29 cellular contexts compared by ENCODE assay signal in the genomic region with DNA sequence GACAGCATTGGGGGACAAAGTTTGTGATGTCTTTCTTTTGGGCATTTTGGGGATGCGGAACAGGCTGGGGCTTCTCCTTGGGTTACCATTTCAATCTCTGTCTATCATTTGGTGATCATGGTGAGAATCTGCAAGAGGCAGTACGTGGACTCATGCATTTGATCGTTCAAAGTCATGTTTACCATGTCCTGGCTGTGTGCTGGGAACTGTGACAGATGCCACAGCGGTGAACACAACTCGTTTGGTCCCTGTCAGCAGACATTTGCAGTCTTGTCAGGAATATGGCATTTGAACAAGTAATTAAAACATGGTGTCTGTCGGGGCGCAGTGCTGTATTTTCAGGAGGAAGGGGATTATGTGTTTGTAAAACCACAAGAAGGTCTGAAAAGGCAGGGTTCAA.
"Had no signal": no experiment of that assay in that cellular context is flagged by ENCODE, and none has a peak within 500 bp of the region (broad histone marks: within the 10 kb centered on the region; RNA-seq: fewer than 3 reads in every experiment).

No MANE protein-coding gene starts in this region.

- H3K36me3 ChIP-seq: ascending aorta, brain microvascular endothelial cell, esophagus muscularis mucosa, gastrocnemius medialis, heart left ventricle had no signal

- H3K4me3 ChIP-seq: ascending aorta, esophagus muscularis mucosa, gastrocnemius medialis, heart left ventricle had no signal

- ATAC-seq: activated CD4-positive, alpha-beta T cell treated with anti-CD3 and anti-CD28 coated beads for 36 hours; activated CD8-positive, alpha-beta memory T cell treated with anti-CD3 and anti-CD28 coated beads, Interleukin-2, amount 10 ng/mL, durations not matched to agents 7 days and 5 days; activated CD8-positive, alpha-beta T cell treated with anti-CD3 and anti-CD28 coated beads, Interleukin-2, amount 10 ng/mL, durations not matched to agents 7 days and 5 days; activated naive CD4-positive, alpha-beta T cell treated with anti-CD3 and anti-CD28 coated beads, Interleukin-2, amount 50 U/mL, for 72 hours; activated T-cell treated with anti-CD3 and anti-CD28 coated beads, Interleukin-2, amount 50 U/mL, for 72 hours; effector memory CD8-positive, alpha-beta T cell; foreskin keratinocyte; gastrocnemius medialis; heart left ventricle had no signal

- H3K4me1 ChIP-seq: ascending aorta, esophagus muscularis mucosa, foreskin keratinocyte, gastrocnemius medialis had no signal

- FAIRE-seq: colon had no signal

- H3K27me3 ChIP-seq: ascending aorta, brain microvascular endothelial cell, foreskin keratinocyte had no signal

- H3K9me3 ChIP-seq: ascending aorta, esophagus muscularis mucosa, gastrocnemius medialis, heart left ventricle had no signal

- DNase-seq: activated CD4-positive, alpha-beta memory T cell treated with anti-CD3 and anti-CD28 coated beads for 36 hours; activated CD4-positive, alpha-beta T cell treated with anti-CD3 and anti-CD28 coated beads for 36 hours; activated CD4-positive, alpha-beta T cell treated with anti-CD3 and anti-CD28 coated beads, Interleukin-2, amount 10 ng/mL, durations not matched to agents 24 days and 14 days; activated CD4-positive, CD25-positive, alpha-beta regulatory T cell; activated CD4-positive, CD25-positive, alpha-beta regulatory T cell treated with anti-CD3 and anti-CD28 coated beads, Interleukin-2, amount 50 U/mL, for 72 hours; activated CD8-positive, alpha-beta memory T cell treated with anti-CD3 and anti-CD28 coated beads, Interleukin-2, amount 10 ng/mL, durations not matched to agents 7 days and 5 days; activated CD8-positive, alpha-beta memory T cell treated with anti-CD3 and anti-CD28 coated beads, Interleukin-2, amount 50 U/mL, for 4 hours; activated CD8-positive, alpha-beta T cell treated with anti-CD3 and anti-CD28 coated beads, Interleukin-2, amount 10 ng/mL, durations not matched to agents 7 days and 5 days; activated gamma-delta T cell; activated naive CD4-positive, alpha-beta T cell; activated naive CD4-positive, alpha-beta T cell treated with anti-CD3 and anti-CD28 coated beads, Interleukin-2, amount 10 ng/mL, durations not matched to agents 7 days and 5 days; activated naive CD8-positive, alpha-beta T cell treated with anti-CD3 and anti-CD28 coated beads, Interleukin-2, amount 10 ng/mL, durations not matched to agents 7 days and 5 days; activated T-cell treated with anti-CD3 and anti-CD28 coated beads, Interleukin-2, amount 50 U/mL, for 1 hour; activated T-cell treated with anti-CD3 and anti-CD28 coated beads, Interleukin-2, amount 50 U/mL, for 72 hours; brain microvascular endothelial cell; cortex of kidney; dermis blood vessel endothelial cell; effector CD4-positive, alpha-beta T cell; effector memory CD8-positive, alpha-beta T cell; erythroblast; foreskin keratinocyte; gastrocnemius medialis; glutamatergic neuron; heart left ventricle; T-helper 2 cell had no signal

- H3K27ac ChIP-seq: ascending aorta, brain microvascular endothelial cell, esophagus muscularis mucosa, foreskin keratinocyte, gastrocnemius medialis, heart left ventricle had no signal
